In the genomic region with DNA sequence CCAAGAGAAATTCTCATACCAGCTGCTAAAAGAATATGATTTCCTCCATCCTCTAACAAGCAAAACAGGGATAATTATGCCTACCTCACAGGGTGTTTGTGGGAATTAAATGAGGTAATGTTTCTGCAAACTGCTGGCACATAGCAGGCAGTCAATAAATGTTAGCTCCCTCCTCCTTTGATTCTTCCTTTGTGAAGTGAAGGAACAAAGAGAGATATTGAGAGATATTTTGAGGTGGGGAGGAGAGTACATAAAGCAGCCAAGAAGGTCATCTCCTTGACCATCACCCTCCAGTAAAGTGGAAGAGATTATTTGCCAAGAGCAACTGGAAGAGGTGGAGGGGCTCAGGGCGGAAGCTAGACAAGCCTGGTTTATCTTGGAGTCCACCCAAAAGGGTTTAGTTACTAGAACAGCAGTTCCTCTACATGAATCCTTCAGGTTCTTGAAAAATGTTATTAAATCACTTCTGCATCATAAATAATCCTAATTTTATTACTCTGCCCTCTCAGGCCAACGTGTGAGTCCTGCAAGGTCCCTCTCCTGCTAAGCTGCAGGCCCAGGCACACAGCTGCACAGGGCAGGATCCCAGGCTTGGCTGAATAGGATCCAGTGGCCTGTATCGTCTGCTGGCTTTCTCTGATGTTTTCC, we compare ENCODE assay signal across 17 cellular contexts. TPM values are rescaled to one million over a fixed set of nuclear protein-coding genes. Genes with fewer than 3 reads are reported as not detected.
DNase-seq lines count a peak whose midpoint lies in the region; ATAC-seq and TF ChIP-seq lines count a peak whose summit lies in the region.
"Had no signal": no experiment of that assay in that cellular context is flagged by ENCODE, and none has a peak within 500 bp of the region (broad histone marks: within the 10 kb centered on the region; RNA-seq: fewer than 3 reads in every experiment).

No MANE protein-coding gene starts in this region.

- ATAC-seq in GM21619 (IDR thresholded peaks at IDR 0.05; ENCODE audit: unreplicated experiment), result no peak
- no peak for ATAC-seq in activated naive CD4-positive, alpha-beta T cell treated with anti-CD3 and anti-CD28 coated beads, Interleukin-2, amount 50 U/mL, for 72 hours
- ATAC-seq: HCT116 had no signal

- H3K36me3 Mint-ChIP-seq in activated naive CD4-positive, alpha-beta T cell treated with anti-CD3 and anti-CD28 coated beads, Interleukin-2, amount 50 U/mL, for 72 hours, result no peaks in the 10 kb centered on the region

- no peak for TF ChIP-seq CTCF in RWPE1 (conservative IDR thresholded peaks at IDR 0.05; ENCODE audit: low read depth)
- no peak for TF ChIP-seq CTCF in fibroblast of villous mesenchyme (IDR thresholded peaks at IDR 0.05; ENCODE audit: insufficient read depth, low read depth, low read length)
- no peak for TF ChIP-seq CTCF in retinal pigment epithelial cell (conservative IDR thresholded peaks at IDR 0.05; ENCODE audit: low read depth, low read length)

- CTCF ChIA-PET in RWPE1 (lab: Yijun Ruan, JAX), result interaction anchor here (0.6 kb wide), 1 partner anchor 72 kb away, joined by 4 read pairs; no protein-coding TSS in a partner anchor

- peak; percentile 41 for DNase-seq in HT-29 (ENCODE audit: low spot score)
- DNase-seq in RWPE1 (ENCODE audit: low spot score), result no peak
- DNase-seq in fibroblast of villous mesenchyme (ENCODE audit: low read depth), result peak; percentile 24
- DNase-seq in retinal pigment epithelial cell (ENCODE audit: low read depth), result peak; percentile 52
- DNase-seq in hippocampal formation (lab: John Stamatoyannopoulos, UW), result no peak
- no peak for DNase-seq in effector CD8-positive, alpha-beta T cell (lab: John Stamatoyannopoulos, UW)
- no peak for DNase-seq in activated naive CD4-positive, alpha-beta T cell treated with anti-CD3 and anti-CD28 coated beads, Interleukin-2, amount 50 U/mL, for 72 hours (ENCODE audit: low spot score in 2 of 2)
- DNase-seq: activated CD4-positive, alpha-beta T cell treated with anti-CD3 and anti-CD28 coated beads for 4 hours; activated T-cell treated with anti-CD3 and anti-CD28 coated beads, Interleukin-2, amount 50 U/mL, for 24 hours; DND-41; foreskin fibroblast; NCI-H1436 had no signal

- H3K27ac Mint-ChIP-seq in activated naive CD4-positive, alpha-beta T cell treated with anti-CD3 and anti-CD28 coated beads, Interleukin-2, amount 50 U/mL, for 72 hours, result no peak overlapping the region
- H3K27ac Mint-ChIP-seq: activated T-cell treated with anti-CD3 and anti-CD28 coated beads, Interleukin-2, amount 50 U/mL, for 24 hours; B cell had no signal

- POLR2A ChIA-PET in RWPE1 (lab: Yijun Ruan, JAX; ENCODE audit: low non-redundant PET), result no interaction called here

- H3K4me3 ChIP-seq in fibroblast of villous mesenchyme (ENCODE audit: low read depth, low read length) (no peak overlapping the region), retinal pigment epithelial cell (ENCODE audit: low read length) (no peak overlapping the region)
- H3K4me3 ChIP-seq: adrenal gland had no signal

- H3K27ac ChIP-seq in RWPE1, result peak overlapping the region; percentile 17; the same call in 1 of the 2 replicates
- H3K27ac ChIP-seq: adrenal gland, KMS-11 had no signal

- peaks cover 0 to 6% of the 10 kb centered on the region in 2 donors for H3K9me3 Mint-ChIP-seq in activated naive CD4-positive, alpha-beta T cell treated with anti-CD3 and anti-CD28 coated beads, Interleukin-2, amount 50 U/mL, for 72 hours
- H3K9me3 Mint-ChIP-seq: activated T-cell treated with anti-CD3 and anti-CD28 coated beads, Interleukin-2, amount 50 U/mL, for 24 hours had no signal

RNA-seq across cellular contexts. Expression of a gene that starts 35.0 kb away (rescaled TPM):
- total RNA-seq in HT-29 (2014; rRNA removed; shearing (Covaris generic)), result 79.0 and 82.1 TPM in 2 replicates
- total RNA-seq in fibroblast of villous mesenchyme, result 33.5 and 39.3 TPM in 2 replicates
- total RNA-seq in activated naive CD4-positive, alpha-beta T cell treated with anti-CD3 and anti-CD28 coated beads, Interleukin-2, amount 50 U/mL, for 72 hours, result under 1 TPM; 0.20 to 0.33 TPM

Comparison
In these comparisons a context has a peak if more than half of its experiments do, and no peak if none do; other contexts are left out.
1. DNase-seq: peak in HT-29 (single experiment), fibroblast of villous mesenchyme (single experiment) and retinal pigment epithelial cell (single experiment); none in RWPE1 (single experiment), hippocampal formation (0 of 2), effector CD8-positive, alpha-beta T cell (single experiment) and activated naive CD4-positive, alpha-beta T cell treated with anti-CD3 and anti-CD28 coated beads, Interleukin-2, amount 50 U/mL, for 72 hours (0 of 2).
2. RNA of a gene that starts 35.0 kb away (total RNA-seq): 79.0 to 82.1 TPM in HT-29 and 33.5 to 39.3 TPM in fibroblast of villous mesenchyme; 0.20 to 0.33 TPM in activated naive CD4-positive, alpha-beta T cell treated with anti-CD3 and anti-CD28 coated beads, Interleukin-2, amount 50 U/mL, for 72 hours; every median in the first group is over 10 times any median in the second.